Comparison of ENCODE assay signal across 7 cellular contexts in genomic region chr7:6857714-6858314, GRCh38. TPM values are rescaled to one million over a fixed set of nuclear protein-coding genes. Genes with fewer than 3 reads are reported as not detected.
DNase-seq lines count a peak whose midpoint lies in the region; TF ChIP-seq lines count a peak whose summit lies in the region.
"Not testable (repeated sequence)": the region's sequence is repeated elsewhere in the genome, so short reads cannot be mapped to it uniquely, and the experiment has no call there.

No MANE protein-coding gene starts in this region.

- H3K4me3 Mint-ChIP-seq in activated T-cell treated with anti-CD3 and anti-CD28 coated beads, Interleukin-2, amount 50 U/mL, for 24 hours, result not testable (repeated sequence)

- H3K4me1 ChIP-seq in effector memory CD4-positive, alpha-beta T cell (ENCODE audit: control insufficient read depth, insufficient read depth, low read length, poor library complexity, severe bottlenecking); liver (ENCODE audit: control insufficient read depth in 4 of 4, insufficient read depth in 4 of 4, low read length in 3 of 4): not testable (repeated sequence)

- H3K9me3 Mint-ChIP-seq in activated T-cell treated with anti-CD3 and anti-CD28 coated beads, Interleukin-2, amount 50 U/mL, for 24 hours, result not testable (repeated sequence)

- 8% methylated on average over 14 of the region's 14 CpGs for WGBS in liver

- in situ Hi-C loops in SK-MEL-5 (cut with HindIII; ENCODE audit: low pct_unique_long_range_greater_than_20kb, low sequenced_read_pairs), result not testable (repeated sequence)

- TF ChIP-seq RAD21 in liver (IDR thresholded peaks at IDR 0.05), result peak; percentile 74 to 81

- DNase-seq in GM10248 (ENCODE audit: extremely low spot score) (peak; percentile 58), NCI-H1092 treated with DMSO at 0.1 percent for 48 hours (lab: John Stamatoyannopoulos, UW) (peak; percentile 46), SK-MEL-5 (ENCODE audit: low read depth, low spot score) (peak; percentile 63)
- DNase-seq in activated T-cell treated with anti-CD3 and anti-CD28 coated beads, Interleukin-2, amount 50 U/mL, for 24 hours, result peak; percentile 87
- peak; percentile 52 to 60 (median 52) for DNase-seq in effector memory CD4-positive, alpha-beta T cell
- DNase-seq in stimulated activated CD4-positive, alpha-beta T cell treated with anti-CD3 and anti-CD28 coated beads, Interleukin-15, amount 100 ng/mL, for 48 hours (ENCODE audit: low read depth in 2 of 2), result peak; percentile 61 to 68

- H3K4me3 ChIP-seq in effector memory CD4-positive, alpha-beta T cell (ENCODE audit: insufficient read depth, low read depth, low read length, poor library complexity, severe bottlenecking); liver (ENCODE audit: low read depth in 1 of 3, low read length in 3 of 3): not testable (repeated sequence)

- TF ChIP-seq CTCF in GM10248 (IDR thresholded peaks at IDR 0.05; ENCODE audit: control extremely low read depth, extremely low read depth, low read depth, missing control alignments), result peak; percentile 82
- peak; percentile 54 for TF ChIP-seq CTCF in liver (IDR thresholded peaks at IDR 0.05; ENCODE audit: low read depth, low read length, missing input control)

- H3K27me3 Mint-ChIP-seq in activated T-cell treated with anti-CD3 and anti-CD28 coated beads, Interleukin-2, amount 50 U/mL, for 24 hours, result peaks cover 19% of the 10 kb centered on the region

- not testable (repeated sequence) for H3K4me1 Mint-ChIP-seq in activated T-cell treated with anti-CD3 and anti-CD28 coated beads, Interleukin-2, amount 50 U/mL, for 24 hours (ENCODE audit: low read depth)

- POLR2A ChIA-PET in GM10248 (lab: Yijun Ruan, JAX), result not testable (repeated sequence)

- not testable (repeated sequence) for H3K9me3 ChIP-seq in effector memory CD4-positive, alpha-beta T cell (ENCODE audit: control insufficient read depth, low read length); liver (ENCODE audit: control insufficient read depth in 4 of 4, low read length in 3 of 4)

- not testable (repeated sequence) for H3K27ac ChIP-seq in effector memory CD4-positive, alpha-beta T cell (ENCODE audit: insufficient read depth, low read length, poor library complexity, severe bottlenecking); liver (ENCODE audit: low read depth in 1 of 2, low read length in 2 of 2)

- H3K27ac Mint-ChIP-seq in activated T-cell treated with anti-CD3 and anti-CD28 coated beads, Interleukin-2, amount 50 U/mL, for 24 hours, result not testable (repeated sequence)

- not testable (repeated sequence) for H3K36me3 ChIP-seq in effector memory CD4-positive, alpha-beta T cell (ENCODE audit: control insufficient read depth, insufficient read depth, low read length); liver (ENCODE audit: control insufficient read depth in 4 of 4, insufficient read depth in 3 of 4, low read depth in 1 of 4, low read length in 3 of 4)

- H3K36me3 Mint-ChIP-seq in activated T-cell treated with anti-CD3 and anti-CD28 coated beads, Interleukin-2, amount 50 U/mL, for 24 hours (ENCODE audit: low read depth), result not testable (repeated sequence)

- not testable (repeated sequence) for H3K9ac ChIP-seq in liver (ENCODE audit: low read depth in 1 of 2, low read length in 2 of 2)

- H3K27me3 ChIP-seq in effector memory CD4-positive, alpha-beta T cell (replicated peaks; ENCODE audit: control insufficient read depth, insufficient read depth, low read length, poor library complexity, severe bottlenecking); liver (ENCODE audit: control insufficient read depth in 4 of 4, insufficient read depth in 4 of 4, low read length in 3 of 4): not testable (repeated sequence)

- CTCF ChIA-PET in GM10248 (lab: Yijun Ruan, JAX), result interaction anchor here (0.6 to 3.3 kb wide), 10 partner anchors 263 to 421 kb away, joined by 3 to 37 read pairs (median 4); no protein-coding TSS in a partner anchor

RNA-seq across cellular contexts. Expression of gene CCZ1B, which starts 31.7 kb away (rescaled TPM):
- 36.5 and 45.2 TPM in 2 replicates for total RNA-seq in SK-MEL-5 (2014; rRNA removed; shearing (Covaris generic))
- polyA plus RNA-seq in SK-MEL-5 (2015; cell fraction: cytosol; rRNA removed), result 28.4 and 30.5 TPM in 2 replicates
- polyA plus RNA-seq in SK-MEL-5 (2015; cell fraction: nucleus; rRNA removed), result 75.2 and 83.6 TPM in 2 replicates
- 10 to 100 TPM; 22.2 to 23.8 TPM for total RNA-seq in liver
- 1 to 10 TPM; 9.6 to 9.9 TPM for polyA plus RNA-seq in liver
